In genomic region chr1:154936416-154937050, GRCh38 we compare ENCODE assay signal across 8 cellular contexts. TPM values are rescaled to one million over a fixed set of nuclear protein-coding genes. Genes with fewer than 3 reads are reported as not detected.
A peak's percentile ranks its signal among the peaks of the same experiment; 100 is the strongest.
DNase-seq lines count a peak whose midpoint lies in the region; ATAC-seq and TF ChIP-seq lines count a peak whose summit lies in the region.

TSS of gene PMVK (minus strand) at chr1:154936719. CDS start at chr1:154936685, 34 bp downstream.

- H3F3A ChIP-seq in PC-9 (ENCODE audit: insufficient read depth, low read depth) = peaks cover 33% of the 10 kb centered on the region; the same call in 1 of the 2 replicates

- DNase-seq in DMS53 (lab: John Stamatoyannopoulos, UW) = peak; percentile 98
- DNase-seq in KBM-7 = peak; percentile 97
- DNase-seq in PC-9 = peak; percentile 87 to 95
- peak; percentile 92 for DNase-seq in activated T-cell treated with anti-CD3 and anti-CD28 coated beads, Interleukin-2, amount 50 U/mL, for 4 hours
- peak; percentile 92 to 95 for DNase-seq in stimulated activated CD8-positive, alpha-beta memory T cell treated with anti-CD3 and anti-CD28 coated beads, Interleukin-7, amount 100 ng/mL, for 4 hours (ENCODE audit: low read depth in 2 of 2)

- H3K9me2 ChIP-seq in PC-9 (ENCODE audit: insufficient read depth) = no peaks in the 10 kb centered on the region

- H3K9me3 Mint-ChIP-seq in activated T-cell treated with anti-CD3 and anti-CD28 coated beads, Interleukin-2, amount 50 U/mL, for 4 hours = no peaks in the 10 kb centered on the region

- peak within 1 kb of the TSS; percentile 62 for H3K4me3 ChIP-seq in PC-9
- H3K4me3 ChIP-seq in muscle layer of duodenum (ENCODE audit: low read depth in 1 of 2, low read length in 2 of 2) = peak within 1 kb of the TSS; percentile 64 to 83

- in situ Hi-C loops in KBM-7 (cut with MboI; ENCODE audit: low pct_unique_long_range_greater_than_20kb, low sequenced_read_pairs) = no loop called here

- no peaks in the 10 kb centered on the region for H3K27me3 Mint-ChIP-seq in activated T-cell treated with anti-CD3 and anti-CD28 coated beads, Interleukin-2, amount 50 U/mL, for 4 hours (ENCODE audit: low read depth)

- POLR2A ChIA-PET in PC-9 (lab: Charles Lee; ENCODE audit: unreplicated experiment) = interaction anchor here (0.6 to 0.7 kb wide), 8 partner anchors 34 to 1014 kb away, joined by 3 to 26 read pairs (median 6); partner anchors contain the start of gene SHC1

- H3K27me3 ChIP-seq in PC-9 (ENCODE audit: insufficient read depth, low read depth) (no peaks in the 10 kb centered on the region), muscle layer of duodenum (ENCODE audit: low read depth, low read length) (no peaks in the 10 kb centered on the region)

- no peaks in the 10 kb centered on the region for H3K36me3 ChIP-seq in PC-9 (ENCODE audit: low read depth)
- peaks cover 0 to 17% of the 10 kb centered on the region in 2 donors for H3K36me3 ChIP-seq in muscle layer of duodenum (ENCODE audit: control insufficient read depth in 1 of 2, insufficient read depth in 2 of 2, low read length in 2 of 2)

- H3K4me3 Mint-ChIP-seq in activated T-cell treated with anti-CD3 and anti-CD28 coated beads, Interleukin-2, amount 50 U/mL, for 4 hours = peak within 1 kb of the TSS; percentile 96

- CTCF ChIA-PET in PC-9 (lab: Charles Lee) = no interaction called here

- peak; percentile 42; the same call in 1 of the 2 replicates for TF ChIP-seq CTCF in PC-9 (conservative IDR thresholded peaks at IDR 0.05)

- H3K4me1 Mint-ChIP-seq in activated T-cell treated with anti-CD3 and anti-CD28 coated beads, Interleukin-2, amount 50 U/mL, for 4 hours (ENCODE audit: low read depth) = peaks cover 50% of the 10 kb centered on the region

- H2AFZ ChIP-seq in PC-9 = peak within 1 kb of the TSS; percentile 95

- peaks cover 5% of the 10 kb centered on the region; the same call in 1 of the 2 replicates for H3K79me2 ChIP-seq in PC-9 (ENCODE audit: low read depth)

- H3K4me1 ChIP-seq in PC-9 (replicated peaks; ENCODE audit: insufficient read depth) (peaks cover 50% of the 10 kb centered on the region), muscle layer of duodenum (ENCODE audit: control insufficient read depth in 1 of 2, insufficient read depth in 2 of 2, low read length in 2 of 2) (peaks cover under 1 to 13% of the 10 kb centered on the region in 2 donors)

- BruUV-seq in PC-9 (replicated peaks; lab: Mats Ljungman, UMichigan) = no TSS peak

- H3K9me3 ChIP-seq in PC-9 (ENCODE audit: insufficient read depth, low read depth) (no peaks in the 10 kb centered on the region), muscle layer of duodenum (ENCODE audit: control insufficient read depth in 1 of 2, low read length in 2 of 2) (no peaks in the 10 kb centered on the region)

- H3K27ac ChIP-seq in PC-9 (peak within 1 kb of the TSS; percentile 93), muscle layer of duodenum (ENCODE audit: low read length) (peak within 1 kb of the TSS; percentile 95)

- H4K20me1 ChIP-seq in PC-9 (ENCODE audit: insufficient read depth) = no peaks in the 10 kb centered on the region

- H3K4me2 ChIP-seq in PC-9 = peak within 1 kb of the TSS; percentile 82

- peak; percentile 58 for ATAC-seq in GM21619 (IDR thresholded peaks at IDR 0.05; ENCODE audit: unreplicated experiment)
- peak; percentile 89 to 90 for ATAC-seq in activated T-cell treated with anti-CD3 and anti-CD28 coated beads, Interleukin-2, amount 50 U/mL, for 4 hours
- ATAC-seq in esophagus mucosa = peak; percentile 83

- no peaks in the 10 kb centered on the region for H3K36me3 Mint-ChIP-seq in activated T-cell treated with anti-CD3 and anti-CD28 coated beads, Interleukin-2, amount 50 U/mL, for 4 hours (ENCODE audit: insufficient read depth)

- intact Hi-C loops in PC-9 (cut with micrococcal nuclease; ENCODE audit: unreplicated experiment) = loop anchor here (1.0 to 5.0 kb wide), 5 partner anchors 36 to 378 kb away; partner anchors contain the start of gene UBE2Q1

RNA-seq across cellular contexts. Expression of gene PMVK, which starts in this region (rescaled TPM):
- total RNA-seq in PC-9 (2021) (27.1 and 38.2 TPM in 2 replicates), esophagus mucosa (55.6 TPM)
- total RNA-seq in activated T-cell treated with anti-CD3 and anti-CD28 coated beads, Interleukin-2, amount 50 U/mL, for 4 hours = 10 to 100 TPM; 46.7 to 53.0 (median 48.3) TPM

Comparison
In these comparisons a context has a peak if more than half of its experiments do, and no peak if none do; other contexts are left out.
1. Peak in every context shown above with its lines: DNase-seq, ATAC-seq, H3K4me3 ChIP-seq and H3K27ac ChIP-seq.